Comparison of ENCODE assay signal across 8 cellular contexts in genomic region chr13:108217307-108218043, GRCh38. TPM values are rescaled to one million over a fixed set of nuclear protein-coding genes. Genes with fewer than 3 reads are reported as not detected.
DNase-seq lines count a peak whose midpoint lies in the region; ATAC-seq and TF ChIP-seq lines count a peak whose summit lies in the region.
"Not testable (repeated sequence)": the region's sequence is repeated elsewhere in the genome, so short reads cannot be mapped to it uniquely, and the experiment has no call there.

No MANE protein-coding gene starts in this region.

- H4K20me1 ChIP-seq in MM.1S (ENCODE audit: insufficient read depth, low read length): not testable (repeated sequence)

- H3K9me2 ChIP-seq in MM.1S (replicated peaks; ENCODE audit: insufficient read depth, low read length): not testable (repeated sequence)

- peaks cover 46% of the 10 kb centered on the region for H3K79me2 ChIP-seq in MM.1S (ENCODE audit: low read length)

- not testable (repeated sequence) for H3K27me3 Mint-ChIP-seq in WTC11 (ENCODE audit: low read depth)

- H3F3A ChIP-seq in MM.1S (ENCODE audit: insufficient read depth, low read length): not testable (repeated sequence)

- H3K4me2 ChIP-seq in MM.1S (ENCODE audit: low read depth, low read length): peak overlapping the region; percentile 94

- intact Hi-C loops in vagina (cut with DNase I): not testable (repeated sequence)

- H3K4me3 ChIP-seq in MM.1S (ENCODE audit: low read length) (peak overlapping the region; percentile 92), brain microvascular endothelial cell (ENCODE audit: low read depth, low read length) (peak overlapping the region; percentile 80), foreskin fibroblast (ENCODE audit: low read depth in 1 of 2, low read length in 2 of 2) (peak overlapping the region; percentile 84 to 91), lung (peak overlapping the region; percentile 99), rectal smooth muscle tissue (ENCODE audit: low read length) (peak overlapping the region; percentile 82), vagina (peak overlapping the region; percentile 87 to 88)

- H3K36me3 Mint-ChIP-seq in WTC11: not testable (repeated sequence)

- not testable (repeated sequence) for H3K27me3 ChIP-seq in MM.1S (replicated peaks; ENCODE audit: insufficient read depth, low read length); brain microvascular endothelial cell (replicated peaks); lung (ENCODE audit: control insufficient read depth, insufficient read depth); rectal smooth muscle tissue (ENCODE audit: control insufficient read depth, insufficient read depth, low read length); vagina

- CTCF ChIA-PET in WTC11 (lab: Charles Lee): not testable (repeated sequence)

- not testable (repeated sequence) for H3K36me3 ChIP-seq in MM.1S (replicated peaks; ENCODE audit: insufficient read depth, low read length); brain microvascular endothelial cell (replicated peaks); lung (ENCODE audit: control insufficient read depth in 2 of 2, insufficient read depth in 2 of 2, low read length in 2 of 2); rectal smooth muscle tissue (ENCODE audit: control insufficient read depth, insufficient read depth, low read length); vagina

- DNase-seq in ELF-1 (ENCODE audit: low read depth, low spot score) (peak; percentile 8), WTC11 (ENCODE audit: low spot score) (peak; percentile 6)
- DNase-seq in MM.1S; brain microvascular endothelial cell; foreskin fibroblast; lung (ENCODE audit: low spot score); vagina (ENCODE audit: extremely low spot score in 2 of 2): not testable (repeated sequence)

- in situ Hi-C loops in brain microvascular endothelial cell (cut with HindIII; ENCODE audit: low pct_ligation_motif_present, low sequenced_read_pairs): not testable (repeated sequence)

- H3K9me3 ChIP-seq in MM.1S (replicated peaks; ENCODE audit: insufficient read depth, low read length); lung (ENCODE audit: control insufficient read depth in 2 of 2, insufficient read depth in 1 of 2, low read length in 1 of 2); vagina: not testable (repeated sequence)

- H3K4me1 Mint-ChIP-seq in WTC11: peaks cover 24% of the 10 kb centered on the region

- ATAC-seq in WTC11; lung (ENCODE audit: insufficient read depth, low FRiP score): not testable (repeated sequence)

- not testable (repeated sequence) for TF ChIP-seq CTCF in MM.1S (IDR thresholded peaks at IDR 0.05; ENCODE audit: low read length); WTC11 (IDR thresholded peaks at IDR 0.05); brain microvascular endothelial cell (IDR thresholded peaks at IDR 0.05; ENCODE audit: low read depth, low read length, missing control alignments); foreskin fibroblast (IDR thresholded peaks at IDR 0.05; ENCODE audit: low read depth, low read length); lung (IDR thresholded peaks at IDR 0.05; ENCODE audit: control extremely low read depth, extremely low read depth); vagina (IDR thresholded peaks at IDR 0.05)

- H3K9ac ChIP-seq in MM.1S (ENCODE audit: low read length) (peak overlapping the region; percentile 83), rectal smooth muscle tissue (ENCODE audit: low read length) (peak overlapping the region; percentile 76)

- peak overlapping the region; percentile 88 for H3K4me3 Mint-ChIP-seq in WTC11

- peak overlapping the region; percentile 74; the same call in 1 of the 2 replicates for H3K27ac Mint-ChIP-seq in WTC11

- H3K27ac ChIP-seq in MM.1S (ENCODE audit: low read length): peak overlapping the region; percentile 58; the same call in 1 of the 2 replicates
- H3K27ac ChIP-seq in brain microvascular endothelial cell: peak overlapping the region; percentile 73
- H3K27ac ChIP-seq in lung (ENCODE audit: low read depth in 1 of 2, low read length in 1 of 2): peak overlapping the region; percentile 96
- peak overlapping the region; percentile 88 for H3K27ac ChIP-seq in rectal smooth muscle tissue (ENCODE audit: low read depth, low read length)
- H3K27ac ChIP-seq in vagina: peak overlapping the region; percentile 88

- peak overlapping the region; percentile 96 for H2AFZ ChIP-seq in MM.1S (ENCODE audit: low read length)

- not testable (repeated sequence) for H3K4me1 ChIP-seq in MM.1S (ENCODE audit: low read length)
- peaks cover 10 to 13% of the 10 kb centered on the region in 2 donors for H3K4me1 ChIP-seq in lung (ENCODE audit: control insufficient read depth in 2 of 2, insufficient read depth in 2 of 2, low read length in 2 of 2)
- H3K4me1 ChIP-seq in rectal smooth muscle tissue (ENCODE audit: control insufficient read depth, insufficient read depth, low read length): peaks cover 16% of the 10 kb centered on the region
- H3K4me1 ChIP-seq in vagina: peaks cover 53% of the 10 kb centered on the region

- POLR2A ChIA-PET in WTC11 (lab: Charles Lee): not testable (repeated sequence)

- TF ChIP-seq POLR2A in vagina (IDR thresholded peaks at IDR 0.05): not testable (repeated sequence)

- WGBS in lung, 2 donors: 70 to 72% methylated on average over 27 of the region's 27 CpGs

- not testable (repeated sequence) for H3K9me3 Mint-ChIP-seq in WTC11

RNA-seq across cellular contexts. Expression of gene ABHD13, which starts 0.7 kb away (rescaled TPM):
- total RNA-seq in WTC11 (2021) (5.1 to 5.4 TPM (median 5.4 TPM) in 3 replicates), lung (10 to 100 TPM in 1 of 2 donors, 1 to 10 TPM in 1; 8.7 to 17.5 TPM), vagina (10.1 TPM)
- 1 to 10 TPM; 4.7 to 7.8 TPM for polyA plus RNA-seq in lung

RNA-seq across cellular contexts. Expression of gene LIG4, which starts 2.1 kb away (rescaled TPM):
- total RNA-seq in WTC11 (2021): 5.7 to 6.0 TPM (median 5.9 TPM) in 3 replicates
- total RNA-seq in lung: 10 to 100 TPM in 1 of 2 donors, 1 to 10 TPM in 1; 8.6 to 10.4 TPM
- polyA plus RNA-seq in lung: 1 to 10 TPM; 6.9 to 7.6 TPM
- 7.4 TPM for total RNA-seq in vagina

RNA-seq across cellular contexts. Expression of gene TNFSF13B, which starts 52.0 kb away (rescaled TPM):
- total RNA-seq in WTC11 (2021) (0.39 TPM in 1 of 3 replicates, not detected in the others), lung (10 to 100 TPM; 17.5 to 32.9 TPM), vagina (not detected)
- 10 to 100 TPM in 1 of 2 donors, 1 to 10 TPM in 1; 6.0 to 32.4 TPM for polyA plus RNA-seq in lung

Comparison
In these comparisons a context has a peak if more than half of its experiments do, and no peak if none do; other contexts are left out.
1. RNA of gene TNFSF13B, which starts 52.0 kb away (total RNA-seq): 17.5 to 32.9 TPM in lung; 0.39 TPM in WTC11 and not detected in vagina (single experiment); every median in the first group is over 10 times any median in the second.
2. Peak in every context shown above with its lines, with median percentiles within 50 percentile points of each other: H3K27ac ChIP-seq and H3K4me3 ChIP-seq.